8 cellular contexts compared by ENCODE assay signal in the genomic region with DNA sequence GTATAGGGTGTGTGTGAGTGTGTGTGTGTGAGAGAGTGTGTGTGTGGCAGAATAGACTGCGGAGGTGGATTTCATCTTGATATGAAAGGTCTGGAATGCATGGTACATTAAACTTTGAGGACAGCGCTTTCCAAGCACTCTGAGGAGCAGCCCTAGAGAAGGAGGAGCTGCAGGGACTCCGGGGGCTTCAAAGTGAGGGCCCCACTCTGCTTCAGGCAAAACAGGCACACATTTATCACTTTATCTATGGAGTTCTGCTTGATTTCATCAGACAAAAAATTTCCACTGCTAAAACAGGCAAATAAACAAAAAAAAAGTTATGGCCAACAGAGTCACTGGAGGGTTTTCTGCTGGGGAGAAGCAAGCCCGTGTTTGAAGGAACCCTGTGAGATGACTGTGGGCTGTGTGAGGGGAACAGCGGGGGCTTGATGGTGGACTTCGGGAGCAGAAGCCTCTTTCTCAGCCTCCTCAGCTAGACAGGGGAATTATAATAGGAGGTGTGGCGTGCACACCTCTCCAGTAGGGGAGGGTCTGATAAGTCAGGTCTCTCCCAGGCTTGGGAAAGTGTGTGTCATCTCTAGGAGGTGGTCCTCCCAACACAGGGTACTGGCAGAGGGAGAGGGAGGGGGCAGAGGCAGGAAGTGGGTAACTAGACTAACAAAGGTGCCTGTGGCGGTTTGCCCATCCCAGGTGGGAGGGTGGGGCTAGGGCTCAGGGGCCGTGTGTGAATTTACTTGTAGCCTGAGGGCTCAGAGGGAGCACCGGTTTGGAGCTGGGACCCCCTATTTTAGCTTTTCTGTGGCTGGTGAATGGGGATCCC. TPM values are rescaled to one million over a fixed set of nuclear protein-coding genes. Genes with fewer than 3 reads are reported as not detected.
DNase-seq lines count a peak whose midpoint lies in the region; ATAC-seq and TF ChIP-seq lines count a peak whose summit lies in the region.

No MANE protein-coding gene starts in this region.

- CTCF ChIA-PET in Calu3 (lab: Charles Lee): interaction anchor here (0.8 kb wide), 1 partner anchor 9 kb away, joined by 5 read pairs; no protein-coding TSS in a partner anchor

- H3K9me3 Mint-ChIP-seq in Calu3 (ENCODE audit: low read depth, unreplicated experiment): no peaks in the 10 kb centered on the region
- H3K9me3 Mint-ChIP-seq in stimulated activated naive CD8-positive, alpha-beta T cell treated with anti-CD3 and anti-CD28 coated beads, Interleukin-15, Interleukin-2, amounts not matched to agents 100 ng/mL and 50 ng/mL, for 24 hours: no peaks in the 10 kb centered on the region

- TF ChIP-seq CTCF in Calu3 (IDR thresholded peaks at IDR 0.05; ENCODE audit: unreplicated experiment): no peak

- peak overlapping the region; percentile 32 for H3K4me3 Mint-ChIP-seq in Calu3 (ENCODE audit: low read depth, unreplicated experiment)
- peak overlapping the region; percentile 76 for H3K4me3 Mint-ChIP-seq in stimulated activated naive CD8-positive, alpha-beta T cell treated with anti-CD3 and anti-CD28 coated beads, Interleukin-15, Interleukin-2, amounts not matched to agents 100 ng/mL and 50 ng/mL, for 24 hours

- BruUV-seq in Calu3 (replicated peaks; lab: Mats Ljungman, UMichigan): no TSS peak

- DNase-seq in Calu3 (peak; percentile 70), NCI-H345 (lab: John Stamatoyannopoulos, UW) (peak; percentile 80), kidney glomerular epithelial cell (lab: John Stamatoyannopoulos, UW) (peak; percentile 40), NCI-H1694 (lab: John Stamatoyannopoulos, UW) (no peak)
- peak; percentile 84 for DNase-seq in activated CD8-positive, alpha-beta memory T cell treated with anti-CD3 and anti-CD28 coated beads, Interleukin-2, amount 50 U/mL, for 48 hours

- ATAC-seq in HG03469 (IDR thresholded peaks at IDR 0.05; ENCODE audit: unreplicated experiment) (no peak), HG03432 (IDR thresholded peaks at IDR 0.05; ENCODE audit: unreplicated experiment) (no peak)

- intact Hi-C loops in Calu3 (cut with micrococcal nuclease; ENCODE audit: unreplicated experiment): no loop called here

- peak overlapping the region; percentile 84 for H3K27ac Mint-ChIP-seq in Calu3 (ENCODE audit: unreplicated experiment)
- peak overlapping the region; percentile 97 for H3K27ac Mint-ChIP-seq in stimulated activated naive CD8-positive, alpha-beta T cell treated with anti-CD3 and anti-CD28 coated beads, Interleukin-15, Interleukin-2, amounts not matched to agents 100 ng/mL and 50 ng/mL, for 24 hours

- H3K36me3 Mint-ChIP-seq in Calu3 (ENCODE audit: insufficient read depth, unreplicated experiment): peaks cover 5% of the 10 kb centered on the region
- peaks cover 53% of the 10 kb centered on the region for H3K36me3 Mint-ChIP-seq in stimulated activated naive CD8-positive, alpha-beta T cell treated with anti-CD3 and anti-CD28 coated beads, Interleukin-15, Interleukin-2, amounts not matched to agents 100 ng/mL and 50 ng/mL, for 24 hours (ENCODE audit: low read depth)

- H3K27me3 Mint-ChIP-seq in Calu3 (ENCODE audit: unreplicated experiment): peaks cover 33% of the 10 kb centered on the region
- H3K27me3 Mint-ChIP-seq in stimulated activated naive CD8-positive, alpha-beta T cell treated with anti-CD3 and anti-CD28 coated beads, Interleukin-15, Interleukin-2, amounts not matched to agents 100 ng/mL and 50 ng/mL, for 24 hours: no peaks in the 10 kb centered on the region

- H3K4me1 Mint-ChIP-seq in Calu3 (ENCODE audit: low read depth, unreplicated experiment): peaks cover 20% of the 10 kb centered on the region
- peaks cover 53% of the 10 kb centered on the region for H3K4me1 Mint-ChIP-seq in stimulated activated naive CD8-positive, alpha-beta T cell treated with anti-CD3 and anti-CD28 coated beads, Interleukin-15, Interleukin-2, amounts not matched to agents 100 ng/mL and 50 ng/mL, for 24 hours (ENCODE audit: low read depth)

RNA-seq across cellular contexts. Expression of a gene that starts 18.3 kb away (rescaled TPM):
- 186 and 197 TPM in 2 replicates for total RNA-seq in Calu3 (2022)

RNA-seq across cellular contexts. Expression of a gene that starts 22.5 kb away (rescaled TPM):
- total RNA-seq in Calu3 (2022): 0.66 and 0.88 TPM in 2 replicates

RNA-seq across cellular contexts. Expression of a gene that starts 26.6 kb away (rescaled TPM):
- total RNA-seq in Calu3 (2022): 1.5 and 1.8 TPM in 2 replicates

RNA-seq across cellular contexts. Expression of a gene that starts 51.4 kb away (rescaled TPM):
- 178 and 186 TPM in 2 replicates for total RNA-seq in Calu3 (2022)

RNA-seq across cellular contexts. Expression of a gene that starts 51.4 kb away (rescaled TPM):
- total RNA-seq in Calu3 (2022): 31.6 and 35.5 TPM in 2 replicates
